8 cellular contexts compared by ENCODE assay signal in genomic region chr2:230797515-230798495, GRCh38.
DNase-seq lines count a peak whose midpoint lies in the region; ATAC-seq and TF ChIP-seq lines count a peak whose summit lies in the region.

No MANE protein-coding gene starts in this region.

- peak; percentile 29 for DNase-seq in GM06990 (ENCODE audit: extremely low read depth, insufficient read length)
- peak; percentile 18 for DNase-seq in activated B cell treated with CpG ODN at 0.5 μM for 24 hours
- no peak for DNase-seq in SHP77 treated with DMSO at 0.1 percent for 48 hours (lab: John Stamatoyannopoulos, UW)
- no peak for DNase-seq in NCI-H774 (lab: John Stamatoyannopoulos, UW)
- DNase-seq in tibial nerve (ENCODE audit: low spot score in 2 of 2) = no peak

- no peak overlapping the region for H3K27ac Mint-ChIP-seq in activated B cell treated with CpG ODN at 0.5 μM for 24 hours

- CTCF ChIA-PET in activated B cell treated with CpG ODN at 0.5 μM for 24 hours (lab: Charles Lee) = interaction anchor here (0.6 to 2.8 kb wide), 20 partner anchors 8 to 997 kb away, joined by 3 to 18 read pairs (median 6); partner anchors contain the start of gene CAB39

- no peak overlapping the region for H3K4me3 Mint-ChIP-seq in activated B cell treated with CpG ODN at 0.5 μM for 24 hours

- TF ChIP-seq CTCF in GM06990 (IDR thresholded peaks at IDR 0.05; ENCODE audit: insufficient read depth, low read length, poor library complexity, severe bottlenecking) = no peak
- TF ChIP-seq CTCF in activated B cell treated with CpG ODN at 0.5 μM for 24 hours (IDR thresholded peaks at IDR 0.05) = no peak
- TF ChIP-seq CTCF in tibial nerve (IDR thresholded peaks at IDR 0.05) = no peak

- H3K27me3 ChIP-seq in GM06990 (replicated peaks; ENCODE audit: control insufficient read depth, insufficient read depth, low read length) = no peaks in the 10 kb centered on the region
- no peaks in the 10 kb centered on the region for H3K27me3 ChIP-seq in muscle layer of colon (ENCODE audit: control insufficient read depth in 1 of 2, insufficient read depth in 2 of 2, low read length in 2 of 2)
- H3K27me3 ChIP-seq in tibial nerve = no peaks in the 10 kb centered on the region

- peaks cover 47% of the 10 kb centered on the region for H3K4me1 ChIP-seq in muscle layer of colon (ENCODE audit: insufficient read depth, low read length)
- peaks cover 0 to 37% (median 13%) of the 10 kb centered on the region in 4 donors for H3K4me1 ChIP-seq in tibial nerve

- WGBS in tibial nerve, 2 donors = 70 to 81% methylated on average over 8 of the region's 8 CpGs

- H3K36me3 ChIP-seq in GM06990 (ENCODE audit: control insufficient read depth, insufficient read depth, low read length) (peaks cover 15% of the 10 kb centered on the region), muscle layer of colon (ENCODE audit: insufficient read depth, low read length) (peaks cover 15% of the 10 kb centered on the region), tibial nerve (peaks cover 0 to 43% (median 0%) of the 10 kb centered on the region in 3 donors)

- peak in 1 of 2 donors; percentile 8 for TF ChIP-seq EP300 in tibial nerve (IDR thresholded peaks at IDR 0.05)

- no peaks in the 10 kb centered on the region for H3K9me3 Mint-ChIP-seq in activated B cell treated with CpG ODN at 0.5 μM for 24 hours

- H3K4me1 Mint-ChIP-seq in activated B cell treated with CpG ODN at 0.5 μM for 24 hours = peaks cover 22% of the 10 kb centered on the region

- H3K27me3 Mint-ChIP-seq in activated B cell treated with CpG ODN at 0.5 μM for 24 hours = no peaks in the 10 kb centered on the region

- ATAC-seq in HG02798 (IDR thresholded peaks at IDR 0.05; ENCODE audit: poor library complexity, unreplicated experiment) = peak; percentile 36
- peak; percentile 66 for ATAC-seq in activated B cell treated with CpG ODN at 0.5 μM for 24 hours (ENCODE audit: low read depth)
- no peak for ATAC-seq in GM19035 (IDR thresholded peaks at IDR 0.05; ENCODE audit: unreplicated experiment)

- H3K36me3 Mint-ChIP-seq in activated B cell treated with CpG ODN at 0.5 μM for 24 hours (ENCODE audit: low read depth) = peaks cover 61% of the 10 kb centered on the region

- TF ChIP-seq POLR2A in tibial nerve (IDR thresholded peaks at IDR 0.05) = no peak

- no peak overlapping the region for H3K9ac ChIP-seq in muscle layer of colon (ENCODE audit: low read length)

- intact Hi-C loops in activated B cell treated with CpG ODN at 0.5 μM for 24 hours (cut with micrococcal nuclease) = loop anchor here (1.0 kb wide), 3 partner anchors 187 to 790 kb away; no protein-coding TSS in a partner anchor

- H3K9me3 ChIP-seq in muscle layer of colon (ENCODE audit: low read length) (no peaks in the 10 kb centered on the region), tibial nerve (no peaks in the 10 kb centered on the region)

- POLR2A ChIA-PET in activated B cell treated with CpG ODN at 0.5 μM for 24 hours (lab: Charles Lee) = interaction anchor here (0.7 to 3.0 kb wide), 9 partner anchors 28 to 729 kb away, joined by 3 to 16 read pairs (median 4); partner anchors contain the start of genes SLC16A14 and SP110

- H3K27ac ChIP-seq in muscle layer of colon (ENCODE audit: low read depth, low read length) (peak overlapping the region; percentile 27), tibial nerve (no peak overlapping the region)

- no peak overlapping the region for H3K4me3 ChIP-seq in GM06990 (replicated peaks; ENCODE audit: low read depth, low read length)
- no peak overlapping the region for H3K4me3 ChIP-seq in muscle layer of colon (ENCODE audit: low read depth in 1 of 2, low read length in 2 of 2)
- H3K4me3 ChIP-seq in tibial nerve = no peak overlapping the region

Comparison
In these comparisons a context has a peak if more than half of its experiments do, and no peak if none do; other contexts are left out.
1. DNase-seq: peak in GM06990 (single experiment) and activated B cell treated with CpG ODN at 0.5 μM for 24 hours (single experiment); none in SHP77 treated with DMSO at 0.1 percent for 48 hours (single experiment), NCI-H774 (single experiment) and tibial nerve (0 of 2).